In genomic region chr3:44968447-44968858, GRCh38 we compare ENCODE assay signal across 21 cellular contexts. TPM values are rescaled to one million over a fixed set of nuclear protein-coding genes. Genes with fewer than 3 reads are reported as not detected.
DNase-seq lines count a peak whose midpoint lies in the region; ATAC-seq and TF ChIP-seq lines count a peak whose summit lies in the region.
"Had no signal": no experiment of that assay in that cellular context is flagged by ENCODE, and none has a peak within 500 bp of the region (broad histone marks: within the 10 kb centered on the region; RNA-seq: fewer than 3 reads in every experiment).

No MANE protein-coding gene starts in this region.

- no TSS peak for BruUV-seq in PC-3 (replicated peaks; lab: Mats Ljungman, UMichigan)

- no peak overlapping the region for H3K4me2 ChIP-seq in PC-3 (ENCODE audit: low read length)
- no peak overlapping the region for H3K4me2 ChIP-seq in osteoblast (ENCODE audit: insufficient read depth, low read length)

- no peak overlapping the region for H2AFZ ChIP-seq in PC-3 (ENCODE audit: low read length)
- H2AFZ ChIP-seq in osteoblast (ENCODE audit: low read length): no peak overlapping the region

- H3K9me3 ChIP-seq in PC-3 (ENCODE audit: low read length) (no peaks in the 10 kb centered on the region), suprapubic skin (no peaks in the 10 kb centered on the region), osteoblast (ENCODE audit: low read depth, low read length) (no peaks in the 10 kb centered on the region)
- H3K9me3 ChIP-seq: left lung, SJSA1, upper lobe of right lung had no signal

- H3K4me1 ChIP-seq in PC-3 (ENCODE audit: insufficient read depth, low read length) (peaks cover 80% of the 10 kb centered on the region), suprapubic skin (peaks cover 95% of the 10 kb centered on the region), osteoblast (ENCODE audit: insufficient read depth, low read length) (no peaks in the 10 kb centered on the region)
- H3K4me1 ChIP-seq: SJSA1 had no signal

- H3K9me2 ChIP-seq in PC-3 (replicated peaks; ENCODE audit: low read length): no peaks in the 10 kb centered on the region

- no peak for TF ChIP-seq EP300 in suprapubic skin (IDR thresholded peaks at IDR 0.05)

- TF ChIP-seq POLR2A in suprapubic skin (IDR thresholded peaks at IDR 0.05): no peak

- peaks cover 60% of the 10 kb centered on the region for H3K36me3 Mint-ChIP-seq in activated CD8-positive, alpha-beta T cell treated with anti-CD3 and anti-CD28 coated beads, Interleukin-2, amount 10 ng/mL, durations not matched to agents 7 days and 5 days (ENCODE audit: low read depth)
- H3K36me3 Mint-ChIP-seq in activated CD8-positive, alpha-beta T cell treated with anti-CD3 and anti-CD28 coated beads for 36 hours (ENCODE audit: low read depth): peaks cover 3% of the 10 kb centered on the region

- H3K9me3 Mint-ChIP-seq in activated CD8-positive, alpha-beta T cell treated with anti-CD3 and anti-CD28 coated beads, Interleukin-2, amount 10 ng/mL, durations not matched to agents 7 days and 5 days (ENCODE audit: insufficient read depth): no peaks in the 10 kb centered on the region
- no peaks in the 10 kb centered on the region for H3K9me3 Mint-ChIP-seq in activated CD8-positive, alpha-beta T cell treated with anti-CD3 and anti-CD28 coated beads for 36 hours
- H3K9me3 Mint-ChIP-seq: activated naive CD4-positive, alpha-beta T cell treated with anti-CD3 and anti-CD28 coated beads, Interleukin-2, amount 50 U/mL, for 24 hours; activated T-cell treated with anti-CD3 and anti-CD28 coated beads, Interleukin-2, amount 50 U/mL, for 72 hours; stimulated activated naive CD8-positive, alpha-beta T cell treated with anti-CD3 and anti-CD28 coated beads, Interleukin-15, amount 100 ng/mL, for 72 hours had no signal

- H3K27ac ChIP-seq in PC-3 (ENCODE audit: low read length) (peak overlapping the region; percentile 89), epithelial cell of prostate (peak overlapping the region; percentile 95), suprapubic skin (peak overlapping the region; percentile 57), osteoblast (ENCODE audit: low read depth, low read length) (no peak overlapping the region)
- H3K27ac ChIP-seq: SJSA1, upper lobe of right lung had no signal

- H3K79me2 ChIP-seq in PC-3 (ENCODE audit: low read length) (peaks cover 93% of the 10 kb centered on the region), osteoblast (ENCODE audit: insufficient read depth, low read length) (peaks cover 82% of the 10 kb centered on the region)

- H3K4me3 ChIP-seq in PC-3 (ENCODE audit: low read length): no peak overlapping the region
- H3K4me3 ChIP-seq in suprapubic skin: no peak overlapping the region
- no peak overlapping the region for H3K4me3 ChIP-seq in osteoblast (ENCODE audit: insufficient read depth, low read length)
- H3K4me3 ChIP-seq: left lung, SJSA1, upper lobe of right lung had no signal

- H3K27me3 ChIP-seq in PC-3 (ENCODE audit: low read length): no peaks in the 10 kb centered on the region
- H3K27me3 ChIP-seq in suprapubic skin: no peaks in the 10 kb centered on the region
- H3K27me3 ChIP-seq in osteoblast (ENCODE audit: insufficient read depth, low read length): no peaks in the 10 kb centered on the region
- H3K27me3 ChIP-seq: left lung, SJSA1, upper lobe of right lung had no signal

- TF ChIP-seq CTCF in activated CD8-positive, alpha-beta T cell treated with anti-CD3 and anti-CD28 coated beads for 36 hours (IDR thresholded peaks at IDR 0.05): no peak
- TF ChIP-seq CTCF in PC-3 (conservative IDR thresholded peaks at IDR 0.05; ENCODE audit: low read depth, low read length) (no peak), suprapubic skin (IDR thresholded peaks at IDR 0.05) (no peak), osteoblast (IDR thresholded peaks at IDR 0.05; ENCODE audit: extremely low read depth, low read depth, low read length) (no peak)

- WGBS in suprapubic skin: 55% methylated on average over 5 of the region's 6 CpGs

- DNase-seq in activated CD8-positive, alpha-beta T cell treated with anti-CD3 and anti-CD28 coated beads, Interleukin-2, amount 10 ng/mL, durations not matched to agents 7 days and 5 days: no peak
- DNase-seq in activated CD8-positive, alpha-beta T cell treated with anti-CD3 and anti-CD28 coated beads for 36 hours: no peak
- DNase-seq in PC-3 (no peak), epithelial cell of prostate (ENCODE audit: low read depth, low spot score) (no peak), suprapubic skin (ENCODE audit: low spot score in 2 of 2) (no peak), osteoblast (ENCODE audit: insufficient read length, low spot score, missing footprints) (no peak)
- no peak for DNase-seq in activated T-cell treated with anti-CD3 and anti-CD28 coated beads, Interleukin-2, amount 50 U/mL, for 48 hours
- DNase-seq: activated CD4-positive, CD25-positive, alpha-beta regulatory T cell; activated T-cell treated with anti-CD3 and anti-CD28 coated beads, Interleukin-2, amount 50 U/mL, for 72 hours; DMS 273 treated with DMSO at 0.1 percent for 48 hours; effector memory CD4-positive, alpha-beta T cell; IMR-90; left lung; NCI-H1694 treated with DMSO at 0.1 percent for 48 hours; NCI-H226; stimulated activated CD4-positive, alpha-beta T cell treated with anti-CD3 and anti-CD28 coated beads, Interleukin-4, amount 100 ng/mL, for 24 hours; stimulated activated naive CD8-positive, alpha-beta T cell treated with anti-CD3 and anti-CD28 coated beads, Interleukin-15, amount 100 ng/mL, for 72 hours; upper lobe of right lung had no signal

- CTCF ChIA-PET in activated CD8-positive, alpha-beta T cell treated with anti-CD3 and anti-CD28 coated beads, Interleukin-2, amount 10 ng/mL, durations not matched to agents 7 days and 5 days (lab: Charles Lee): interaction anchor here (0.7 to 1.8 kb wide), 5 partner anchors 9 to 54 kb away, joined by 3 to 4 read pairs (median 3); no protein-coding TSS in a partner anchor
- CTCF ChIA-PET in activated CD8-positive, alpha-beta T cell treated with anti-CD3 and anti-CD28 coated beads for 36 hours (lab: Charles Lee): interaction anchor here (1.0 kb wide), 1 partner anchor 16 kb away, joined by 3 read pairs; no protein-coding TSS in a partner anchor
- CTCF ChIA-PET in PC-3 (lab: Charles Lee): interaction anchor here (0.6 kb wide), 1 partner anchor 32 kb away, joined by 3 read pairs; no protein-coding TSS in a partner anchor

- no peaks in the 10 kb centered on the region for H3K27me3 Mint-ChIP-seq in activated CD8-positive, alpha-beta T cell treated with anti-CD3 and anti-CD28 coated beads, Interleukin-2, amount 10 ng/mL, durations not matched to agents 7 days and 5 days (ENCODE audit: low read depth)
- no peaks in the 10 kb centered on the region for H3K27me3 Mint-ChIP-seq in activated CD8-positive, alpha-beta T cell treated with anti-CD3 and anti-CD28 coated beads for 36 hours
- H3K27me3 Mint-ChIP-seq: activated naive CD4-positive, alpha-beta T cell treated with anti-CD3 and anti-CD28 coated beads, Interleukin-2, amount 50 U/mL, for 24 hours; stimulated activated naive CD8-positive, alpha-beta T cell treated with anti-CD3 and anti-CD28 coated beads, Interleukin-15, amount 100 ng/mL, for 72 hours had no signal

- no peak overlapping the region for H3K9ac ChIP-seq in PC-3 (ENCODE audit: low read length)

- intact Hi-C loops in activated CD8-positive, alpha-beta T cell treated with anti-CD3 and anti-CD28 coated beads for 36 hours (cut with micrococcal nuclease): no loop called here
- intact Hi-C loops in PC-3 (cut with micrococcal nuclease): no loop called here

- POLR2A ChIA-PET in activated CD8-positive, alpha-beta T cell treated with anti-CD3 and anti-CD28 coated beads, Interleukin-2, amount 10 ng/mL, durations not matched to agents 7 days and 5 days (lab: Charles Lee): no interaction called here
- POLR2A ChIA-PET in activated CD8-positive, alpha-beta T cell treated with anti-CD3 and anti-CD28 coated beads for 36 hours (lab: Charles Lee): interaction anchor here (0.6 to 0.7 kb wide), 2 partner anchors 14 to 417 kb away, joined by 3 read pairs; no protein-coding TSS in a partner anchor
- POLR2A ChIA-PET in PC-3 (lab: Charles Lee; ENCODE audit: unreplicated experiment): no interaction called here

- H3K4me3 Mint-ChIP-seq in activated CD8-positive, alpha-beta T cell treated with anti-CD3 and anti-CD28 coated beads, Interleukin-2, amount 10 ng/mL, durations not matched to agents 7 days and 5 days: no peak overlapping the region
- H3K4me3 Mint-ChIP-seq in activated CD8-positive, alpha-beta T cell treated with anti-CD3 and anti-CD28 coated beads for 36 hours: no peak overlapping the region
- H3K4me3 Mint-ChIP-seq: activated naive CD4-positive, alpha-beta T cell treated with anti-CD3 and anti-CD28 coated beads, Interleukin-2, amount 50 U/mL, for 24 hours; activated T-cell treated with anti-CD3 and anti-CD28 coated beads, Interleukin-2, amount 50 U/mL, for 72 hours; stimulated activated naive CD8-positive, alpha-beta T cell treated with anti-CD3 and anti-CD28 coated beads, Interleukin-15, amount 100 ng/mL, for 72 hours had no signal

- peaks cover 83% of the 10 kb centered on the region for H3K4me1 Mint-ChIP-seq in activated CD8-positive, alpha-beta T cell treated with anti-CD3 and anti-CD28 coated beads, Interleukin-2, amount 10 ng/mL, durations not matched to agents 7 days and 5 days (ENCODE audit: low read depth)
- peaks cover 68% of the 10 kb centered on the region for H3K4me1 Mint-ChIP-seq in activated CD8-positive, alpha-beta T cell treated with anti-CD3 and anti-CD28 coated beads for 36 hours (ENCODE audit: low read depth)

- peaks cover 7% of the 10 kb centered on the region for H3F3A ChIP-seq in PC-3 (ENCODE audit: low read length, unreplicated experiment)

- H3K36me3 ChIP-seq in PC-3 (ENCODE audit: low read depth, low read length): no peaks in the 10 kb centered on the region
- no peaks in the 10 kb centered on the region for H3K36me3 ChIP-seq in suprapubic skin
- no peaks in the 10 kb centered on the region for H3K36me3 ChIP-seq in osteoblast (ENCODE audit: insufficient read depth, low read length)
- H3K36me3 ChIP-seq: left lung, upper lobe of right lung had no signal

- peak overlapping the region; percentile 83 for H3K27ac Mint-ChIP-seq in activated CD8-positive, alpha-beta T cell treated with anti-CD3 and anti-CD28 coated beads, Interleukin-2, amount 10 ng/mL, durations not matched to agents 7 days and 5 days
- no peak overlapping the region for H3K27ac Mint-ChIP-seq in activated CD8-positive, alpha-beta T cell treated with anti-CD3 and anti-CD28 coated beads for 36 hours
- H3K27ac Mint-ChIP-seq: activated naive CD4-positive, alpha-beta T cell treated with anti-CD3 and anti-CD28 coated beads, Interleukin-2, amount 50 U/mL, for 24 hours; activated T-cell treated with anti-CD3 and anti-CD28 coated beads, Interleukin-2, amount 50 U/mL, for 72 hours; stimulated activated naive CD8-positive, alpha-beta T cell treated with anti-CD3 and anti-CD28 coated beads, Interleukin-15, amount 100 ng/mL, for 72 hours had no signal

- ATAC-seq in activated CD8-positive, alpha-beta T cell treated with anti-CD3 and anti-CD28 coated beads, Interleukin-2, amount 10 ng/mL, durations not matched to agents 7 days and 5 days: no peak
- ATAC-seq in activated CD8-positive, alpha-beta T cell treated with anti-CD3 and anti-CD28 coated beads for 36 hours: no peak
- ATAC-seq in PC-3 (no peak), GM21381 (IDR thresholded peaks at IDR 0.05; ENCODE audit: unreplicated experiment) (no peak)
- ATAC-seq: activated T-cell treated with anti-CD3 and anti-CD28 coated beads, Interleukin-2, amount 50 U/mL, for 72 hours; left lung had no signal

- H4K20me1 ChIP-seq in PC-3 (ENCODE audit: low read length) (no peaks in the 10 kb centered on the region), osteoblast (ENCODE audit: insufficient read depth, low read length) (peaks cover 37% of the 10 kb centered on the region)

RNA-seq across cellular contexts. Expression of gene ZDHHC3, which starts 7.5 kb away (rescaled TPM):
- 10 to 100 TPM; 62.3 to 71.3 TPM for total RNA-seq in activated CD8-positive, alpha-beta T cell treated with anti-CD3 and anti-CD28 coated beads, Interleukin-2, amount 10 ng/mL, durations not matched to agents 7 days and 5 days
- 10 to 100 TPM; 28.6 to 36.0 TPM for total RNA-seq in activated CD8-positive, alpha-beta T cell treated with anti-CD3 and anti-CD28 coated beads for 36 hours
- total RNA-seq in PC-3 (2014; rRNA removed): 122 and 153 TPM in 2 replicates
- total RNA-seq in suprapubic skin: 100 to 1,000 TPM; 143 to 311 (median 175) TPM
- total RNA-seq in osteoblast: 61.2 and 62.5 TPM in 2 replicates

RNA-seq across cellular contexts. Expression of gene EXOSC7, which starts 7.6 kb away (rescaled TPM):
- total RNA-seq in activated CD8-positive, alpha-beta T cell treated with anti-CD3 and anti-CD28 coated beads, Interleukin-2, amount 10 ng/mL, durations not matched to agents 7 days and 5 days: 10 to 100 TPM; 49.5 to 50.1 TPM
- 10 to 100 TPM; 79.8 to 80.7 TPM for total RNA-seq in activated CD8-positive, alpha-beta T cell treated with anti-CD3 and anti-CD28 coated beads for 36 hours
- 79.8 and 81.5 TPM in 2 replicates for total RNA-seq in PC-3 (2014; rRNA removed)
- 100 to 1,000 TPM in 1 of 4 donors, 10 to 100 TPM in 3; 72.1 to 216 (median 88.7) TPM for total RNA-seq in suprapubic skin
- 25.0 and 31.8 TPM in 2 replicates for total RNA-seq in osteoblast

RNA-seq across cellular contexts. Expression of gene CLEC3B, which starts 57.6 kb away (rescaled TPM):
- under 1 TPM; 0.29 TPM for total RNA-seq in activated CD8-positive, alpha-beta T cell treated with anti-CD3 and anti-CD28 coated beads, Interleukin-2, amount 10 ng/mL, durations not matched to agents 7 days and 5 days
- not detected for total RNA-seq in activated CD8-positive, alpha-beta T cell treated with anti-CD3 and anti-CD28 coated beads for 36 hours
- total RNA-seq in PC-3 (2014; rRNA removed) (1.8 TPM in 1 of 2 replicates, not detected in the other), suprapubic skin (10 to 100 TPM; 27.4 to 42.3 (median 29.3) TPM), osteoblast (48.9 and 52.5 TPM in 2 replicates)

Comparison
In these comparisons a context has a peak if more than half of its experiments do, and no peak if none do; other contexts are left out.
1. RNA of gene CLEC3B, which starts 57.6 kb away (total RNA-seq): 48.9 to 52.5 TPM in osteoblast and 27.4 to 42.3 TPM in suprapubic skin; 1.8 TPM in PC-3, 0.29 TPM in activated CD8-positive, alpha-beta T cell treated with anti-CD3 and anti-CD28 coated beads, Interleukin-2, amount 10 ng/mL, durations not matched to agents 7 days and 5 days and not detected in activated CD8-positive, alpha-beta T cell treated with anti-CD3 and anti-CD28 coated beads for 36 hours; every median in the first group is over 10 times any median in the second.